ENCODE assay signal across 35 cellular contexts in genomic region chr13:71977028-71977427, GRCh38.
"Had no signal": no experiment of that assay in that cellular context is flagged by ENCODE, and none has a peak within 500 bp of the region (broad histone marks: within the 10 kb centered on the region; RNA-seq: fewer than 3 reads in every experiment).

No MANE protein-coding gene starts in this region.

- H3K9me3 ChIP-seq: MG63 had no signal

- H3K27me3 ChIP-seq: MG63 had no signal

- H3K4me3 ChIP-seq: MG63 had no signal

- H3K36me3 ChIP-seq: MG63 had no signal

- DNase-seq: Karpas-422, Kasumi-1, MG63, MM.1S, MV-4-11, NCI-H1048, NCI-H1092, NCI-H1092 treated with DMSO at 0.1 percent for 48 hours, NCI-H1105, NCI-H1105 treated with DMSO at 0.1 percent for 48 hours, NCI-H1417, NCI-H1417 treated with DMSO at 0.1 percent for 48 hours, NCI-H1436, NCI-H1436 treated with DMSO at 0.1 percent for 48 hours, NCI-H146, NCI-H1694, NCI-H1694 treated with DMSO at 0.1 percent for 48 hours, NCI-H187, NCI-H187 treated with DMSO at 0.1 percent for 48 hours, NCI-H1930, NCI-H2029, NCI-H2029 treated with DMSO at 0.1 percent for 48 hours, NCI-H2081, NCI-H2081 treated with DMSO at 0.1 percent for 48 hours, NCI-H2107, NCI-H2171, NCI-H2171 treated with DMSO at 0.1 percent for 48 hours, NCI-H2227 treated with DMSO at 0.1 percent for 48 hours, NCI-H226, NCI-H345, NCI-H446, NCI-H446 treated with DMSO at 0.1 percent for 48 hours, NCI-H510A, NCI-H510A treated with DMSO at 0.1 percent for 48 hours, NCI-H524 had no signal
